In genomic region chr18:4022749-4023148, GRCh38 we compare ENCODE assay signal across 8 cellular contexts.
DNase-seq lines count a peak whose midpoint lies in the region; ATAC-seq, FAIRE-seq and TF ChIP-seq lines count a peak whose summit lies in the region.
"Not testable (repeated sequence)": the region's sequence is repeated elsewhere in the genome, so short reads cannot be mapped to it uniquely, and the experiment has no call there.

No MANE protein-coding gene starts in this region.

- WGBS in GM12878 (ENCODE audit: insufficient coverage, insufficient replicate concordance, low lambda C conversion rate, missing lambda C conversion rate) = 29% methylated on average over 1 of the region's 1 CpG
- 0% methylated on average over 1 of the region's 1 CpG for WGBS in K562 (ENCODE audit: insufficient coverage, low coverage, missing lambda C conversion rate)
- WGBS in small intestine, 3 donors = 66 to 90% (median 75%) methylated on average over 1 of the region's 1 CpG

- TF ChIP-seq EP300 in GM12878 (IDR thresholded peaks at IDR 0.05; ENCODE audit: borderline replicate concordance in 1 of 2, control insufficient read depth in 1 of 2, low read depth in 2 of 2, low read length in 2 of 2); K562 (IDR thresholded peaks at IDR 0.05; ENCODE audit: low read length): not testable (repeated sequence)

- not testable (repeated sequence) for H3K4me1 ChIP-seq in HEK293 (ENCODE audit: control insufficient read depth, insufficient read depth, low read length); GM12878 (ENCODE audit: control insufficient read depth, insufficient read depth, low read length); K562 (replicated peaks in 1 of 2; ENCODE audit: control insufficient read depth in 2 of 2, insufficient read depth in 2 of 2, low read length in 2 of 2); small intestine (ENCODE audit: control insufficient read depth in 2 of 2, insufficient read depth in 1 of 2, low read depth in 1 of 2, low read length in 1 of 2)

- BruUV-seq in GM12878 (replicated peaks; lab: Mats Ljungman, UMichigan); K562 (replicated peaks; lab: Mats Ljungman, UMichigan): not testable (repeated sequence)

- not testable (repeated sequence) for H3K36me3 ChIP-seq in HEK293 (ENCODE audit: control insufficient read depth in 2 of 2, insufficient read depth in 1 of 2, low read length in 2 of 2); GM12878 (ENCODE audit: control insufficient read depth in 2 of 2, insufficient read depth in 2 of 2, low read length in 1 of 2); K562 (ENCODE audit: control insufficient read depth, insufficient read depth, low read length); small intestine (ENCODE audit: control insufficient read depth in 2 of 2, insufficient read depth in 2 of 2, low read length in 2 of 2)

- H3K4me3 ChIP-seq in HEK293 (ENCODE audit: low read depth, low read length); GM12878; K562; small intestine (ENCODE audit: low read depth in 1 of 2, low read length in 2 of 2): not testable (repeated sequence)

- RAD21 ChIA-PET in GM12878 (lab: Charles Lee; ENCODE audit: unreplicated experiment) = not testable (repeated sequence)

- not testable (repeated sequence) for H2AFZ ChIP-seq in GM12878 (ENCODE audit: control insufficient read depth, low read depth, low read length); K562 (ENCODE audit: low read depth, low read length)

- not testable (repeated sequence) for H3K9ac ChIP-seq in GM12878 (ENCODE audit: control insufficient read depth, insufficient read depth, low read length); K562 (ENCODE audit: insufficient read depth in 1 of 2, low read depth in 2 of 2, low read length in 2 of 2)

- not testable (repeated sequence) for H3K4me2 ChIP-seq in GM12878 (ENCODE audit: control insufficient read depth, insufficient read depth); K562 (ENCODE audit: insufficient read depth, low read length)

- FAIRE-seq in A204.1 (lab: Jason Lieb, UNC) = peak; percentile 25
- peak; percentile 71 for FAIRE-seq in GM12878 (lab: Jason Lieb, UNC)
- FAIRE-seq in K562 (lab: Jason Lieb, UNC) = not testable (repeated sequence)
- peak; percentile 85 for FAIRE-seq in islet of Langerhans (lab: Jason Lieb, UNC)
- peak; percentile 23 for FAIRE-seq in small intestine (lab: Jason Lieb, UNC)
- peak; percentile 89 for FAIRE-seq in urothelium cell line (lab: Jason Lieb, UNC)

- not testable (repeated sequence) for TF ChIP-seq RAD21 in GM12878 (IDR thresholded peaks at IDR 0.05; ENCODE audit: insufficient read depth, low read depth, low read length); K562 (CRISPR knock-in tag; conservative IDR thresholded peaks at IDR 0.05 in 1 of 2, IDR thresholded peaks at IDR 0.05 in 1 of 2)

- H4K20me1 ChIP-seq in GM12878 (ENCODE audit: control insufficient read depth, insufficient read depth); K562 (replicated peaks; ENCODE audit: control insufficient read depth, insufficient read depth, low read length): not testable (repeated sequence)

- in situ Hi-C loops in GM12878 (cut with MboI); K562 (cut with MboI): not testable (repeated sequence)

- H3K9me1 ChIP-seq in K562 (ENCODE audit: control insufficient read depth, insufficient read depth, low read length) = not testable (repeated sequence)

- not testable (repeated sequence) for H3K9me3 ChIP-seq in HEK293 (ENCODE audit: control insufficient read depth, insufficient read depth, low read depth, low read length); GM12878 (replicated peaks; ENCODE audit: control insufficient read depth, insufficient read depth, low read length); K562 (replicated peaks; ENCODE audit: control insufficient read depth, insufficient read depth, low read depth, low read length); small intestine (ENCODE audit: control insufficient read depth, low read depth)

- DNase-seq in GM12878 (ENCODE audit: low read depth, low spot score); K562 (ENCODE audit: extremely low read depth in 1 of 4, low spot score in 3 of 4); caudate nucleus (lab: John Stamatoyannopoulos, UW); small intestine; urothelium cell line (ENCODE audit: low spot score): not testable (repeated sequence)

- not testable (repeated sequence) for H3K27ac ChIP-seq in HEK293 (ENCODE audit: extremely low read depth, low read depth, low read length); GM12878 (ENCODE audit: control insufficient read depth, insufficient read depth); K562 (ENCODE audit: extremely low read depth, low read depth, low read length); small intestine (ENCODE audit: low read depth in 1 of 2, low read length in 1 of 2)
- H3K27ac ChIP-seq in caudate nucleus (ENCODE audit: low read depth, low read length) = peak overlapping the region; percentile 61

- SMC1A ChIA-PET in GM12878 (lab: Charles Lee; ENCODE audit: uncharacterized antibody, unreplicated experiment) = interaction anchor here (0.6 to 2.2 kb wide), 7 partner anchors 9 to 1439 kb away, joined by 3 to 10 read pairs (median 7); no protein-coding TSS in a partner anchor

- not testable (repeated sequence) for TF ChIP-seq CTCF in HEK293 (tag by site-specific recombination; IDR thresholded peaks at IDR 0.05); GM12878 (IDR thresholded peaks at IDR 0.05 in 2 of 3, conservative IDR thresholded peaks at IDR 0.05 in 1 of 3; ENCODE audit: control insufficient read depth in 2 of 3, extremely low read depth in 1 of 3, insufficient read depth in 1 of 3, low read depth in 3 of 3, low read length in 3 of 3); K562 (IDR thresholded peaks at IDR 0.05 in 2 of 3, conservative IDR thresholded peaks at IDR 0.05 in 1 of 3; ENCODE audit: insufficient read depth in 2 of 3, low read depth in 1 of 3, low read length in 3 of 3)

- TF ChIP-seq POLR2A in GM12878 (IDR thresholded peaks at IDR 0.05; ENCODE audit: low read depth, low read length); K562 (conservative IDR thresholded peaks at IDR 0.05): not testable (repeated sequence)

- not testable (repeated sequence) for ATAC-seq in GM12878, K562

- not testable (repeated sequence) for H3K27me3 ChIP-seq in GM12878 (replicated peaks in 1 of 2; ENCODE audit: control insufficient read depth in 2 of 2, insufficient read depth in 2 of 2, low read length in 1 of 2); K562 (ENCODE audit: control insufficient read depth in 2 of 2, insufficient read depth in 2 of 2, low read length in 2 of 2); small intestine (ENCODE audit: control insufficient read depth in 2 of 2, insufficient read depth in 2 of 2, low read length in 2 of 2)

- intact Hi-C loops in GM12878 (cut with micrococcal nuclease; ENCODE audit: unreplicated experiment); K562 (cut with micrococcal nuclease): not testable (repeated sequence)

- POLR2A ChIA-PET in HEK293 (lab: Yijun Ruan, JAX); GM12878 (lab: Charles Lee): not testable (repeated sequence)
- POLR2A ChIA-PET in K562 (lab: Yijun Ruan, JAX) = interaction anchor here (1.5 kb wide), 1 partner anchor 28 kb away, joined by 3 read pairs; no protein-coding TSS in a partner anchor

- not testable (repeated sequence) for H3K79me2 ChIP-seq in GM12878 (ENCODE audit: control insufficient read depth, insufficient read depth, low read length); K562 (ENCODE audit: control insufficient read depth, insufficient read depth, low read length)

- CTCF ChIA-PET in HEK293 (lab: Yijun Ruan, JAX) (interaction anchor here (1.5 kb wide), 1 partner anchor 23 kb away, joined by 5 read pairs; no protein-coding TSS in a partner anchor), GM12878 (lab: Yijun Ruan, JAX) (interaction anchor here (1.1 kb wide), 1 partner anchor 147 kb away, joined by 3 read pairs; no protein-coding TSS in a partner anchor)
- CTCF ChIA-PET in K562 (lab: Yijun Ruan, JAX; ENCODE audit: low intra/inter-chr PET ratio) = not testable (repeated sequence)

TF ChIP-seq in HEK293, 187 proteins besides CTCF, POLR2A, EP300 and RAD21:
- peak; percentile 94 for TF ChIP-seq ZNF184 (tag by site-specific recombination; IDR thresholded peaks at IDR 0.05)

TF ChIP-seq in K562, 482 proteins besides CTCF, POLR2A, EP300 and RAD21:
- TF ChIP-seq ZNF184 (CRISPR knock-in tag; IDR thresholded peaks at IDR 0.05) (peak; percentile 19; the same call in 1 of the 2 replicates), TRIM28 (IDR thresholded peaks at IDR 0.05) (peak; percentile 80; the same call in 1 of the 2 replicates), ZNF3 (CRISPR knock-in tag; IDR thresholded peaks at IDR 0.05) (peak; percentile 52; the same call in 1 of the 2 replicates), RBM25 (IDR thresholded peaks at IDR 0.05; ENCODE audit: low read depth, low read length, severe bottlenecking) (peak; percentile 61)
